Comparison of ENCODE assay signal across 30 cellular contexts in the genomic region with DNA sequence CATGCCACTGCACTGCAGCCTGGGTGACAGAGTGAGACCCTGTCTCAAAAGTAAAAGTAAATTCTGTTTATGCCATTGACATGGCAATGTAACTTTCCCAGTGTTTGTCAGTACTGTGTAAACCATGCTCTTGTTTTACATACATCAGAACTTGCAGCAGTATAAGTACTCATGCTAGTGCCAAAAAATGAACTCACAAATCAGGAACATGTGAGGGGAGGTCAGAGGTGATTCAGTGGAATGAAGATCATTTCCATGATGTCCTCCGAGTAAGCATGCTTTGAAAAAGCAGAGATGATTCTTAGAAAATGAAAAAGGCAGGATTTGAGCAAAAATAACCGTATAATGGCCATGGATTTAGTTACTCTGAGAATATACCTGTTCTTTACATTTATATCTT.
DNase-seq lines count a peak whose midpoint lies in the region; ATAC-seq and TF ChIP-seq lines count a peak whose summit lies in the region.
"Had no signal": no experiment of that assay in that cellular context is flagged by ENCODE, and none has a peak within 500 bp of the region (broad histone marks: within the 10 kb centered on the region; RNA-seq: fewer than 3 reads in every experiment).

No MANE protein-coding gene starts in this region.

- no peak overlapping the region for H3K4me3 ChIP-seq in cardiac fibroblast (replicated peaks in 1 of 2; ENCODE audit: low read depth in 2 of 2, low read length in 2 of 2)
- H3K4me3 ChIP-seq in fibroblast of villous mesenchyme (ENCODE audit: low read depth, low read length): no peak overlapping the region
- H3K4me3 ChIP-seq: dorsolateral prefrontal cortex, gastrocnemius medialis, GM12878, HAP-1, left lung, SK-N-MC had no signal

- ATAC-seq in GM18498 (IDR thresholded peaks at IDR 0.05; ENCODE audit: unreplicated experiment): no peak
- ATAC-seq: activated CD8-positive, alpha-beta memory T cell treated with anti-CD3 and anti-CD28 coated beads, Interleukin-2, amount 10 ng/mL, durations not matched to agents 7 days and 5 days; activated T-cell treated with anti-CD3 and anti-CD28 coated beads, Interleukin-2, amount 50 U/mL, for 72 hours; gastrocnemius medialis; GM12878; left lung; naive thymus-derived CD4-positive, alpha-beta T cell; stimulated activated naive B cell treated with anti-CD40 and anti-IgM and Interleukin-4, amounts not matched to agents 10 μg/mL and 1 μg/mL and 100 μg/mL, for 72 hours had no signal

- peak; percentile 72 for DNase-seq in HCEC 1CT
- peak; percentile 42 to 58 for DNase-seq in cardiac fibroblast (ENCODE audit: low read depth in 2 of 2)
- peak; percentile 69 for DNase-seq in fibroblast of villous mesenchyme (ENCODE audit: low read depth)
- no peak for DNase-seq in NCI-H1105 (lab: John Stamatoyannopoulos, UW)
- no peak for DNase-seq in stimulated activated CD4-positive, alpha-beta T cell treated with anti-CD3 and anti-CD28 coated beads, Interleukin-2, amount 100 ng/mL, for 24 hours
- DNase-seq in activated naive CD4-positive, alpha-beta T cell treated with anti-CD3 and anti-CD28 coated beads, Interleukin-2, amount 50 U/mL, for 16 hours: no peak
- DNase-seq: activated CD4-positive, alpha-beta T cell treated with anti-CD3 and anti-CD28 coated beads, Interleukin-2, amount 10 ng/mL, durations not matched to agents 7 days and 5 days; activated CD8-positive, alpha-beta memory T cell treated with anti-CD3 and anti-CD28 coated beads, Interleukin-2, amount 10 ng/mL, durations not matched to agents 7 days and 5 days; activated naive CD4-positive, alpha-beta T cell treated with anti-CD3 and anti-CD28 coated beads, Interleukin-2, amount 10 ng/mL, durations not matched to agents 7 days and 5 days; activated T-cell treated with anti-CD3 and anti-CD28 coated beads, Interleukin-2, amount 50 U/mL, for 72 hours; anterior cingulate cortex; BE2C; caudate nucleus; DMS79; dorsolateral prefrontal cortex; gastrocnemius medialis; hippocampal formation; left lung; naive thymus-derived CD4-positive, alpha-beta T cell; NCI-H1105 treated with DMSO at 0.1 percent for 48 hours; NCI-H2081; NCI-H345; NCI-H82; retina; stimulated activated CD4-positive, alpha-beta T cell treated with anti-CD3 and anti-CD28 coated beads, Interleukin-4, amount 100 ng/mL, for 1 hour; stimulated activated naive B cell treated with anti-CD40 and anti-IgM and Interleukin-4, amounts not matched to agents 10 μg/mL and 1 μg/mL and 100 μg/mL, for 72 hours had no signal

- TF ChIP-seq CTCF in cardiac fibroblast (IDR thresholded peaks at IDR 0.05; ENCODE audit: low read depth, low read length): no peak
- TF ChIP-seq CTCF in fibroblast of villous mesenchyme (IDR thresholded peaks at IDR 0.05; ENCODE audit: insufficient read depth, low read depth, low read length): no peak

Comparison
In these comparisons a context has a peak if more than half of its experiments do, and no peak if none do; other contexts are left out.
1. DNase-seq: peak in HCEC 1CT (single experiment), cardiac fibroblast (2 of 2) and fibroblast of villous mesenchyme (single experiment); none in NCI-H1105 (single experiment), stimulated activated CD4-positive, alpha-beta T cell treated with anti-CD3 and anti-CD28 coated beads, Interleukin-2, amount 100 ng/mL, for 24 hours (0 of 2) and activated naive CD4-positive, alpha-beta T cell treated with anti-CD3 and anti-CD28 coated beads, Interleukin-2, amount 50 U/mL, for 16 hours (single experiment).